ENCODE assay signal across 1 cellular context in genomic region chr7:50628469-50629084, GRCh38.
A peak's percentile ranks its signal among the peaks of the same experiment; 100 is the strongest.
TF ChIP-seq lines count a peak whose summit lies in the region.

No MANE protein-coding gene starts in this region.

TF ChIP-seq in HepG2, 621 proteins besides CTCF, POLR2A, EP300 and RAD21 (continued from another document):
- TF ChIP-seq PATZ1 (CRISPR knock-in tag; IDR thresholded peaks at IDR 0.05) (0 out of 2 replicates have a peak, but pooled peaks have one; percentile 29), MAFF (IDR thresholded peaks at IDR 0.05; ENCODE audit: low read depth, low read length) (peak; percentile 40; the same call in 1 of the 2 replicates), YEATS4 (CRISPR knock-in tag; IDR thresholded peaks at IDR 0.05; ENCODE audit: borderline replicate concordance) (0 out of 2 replicates have a peak, but pooled peaks have one; percentile 14), SMC3 (IDR thresholded peaks at IDR 0.05; ENCODE audit: low read length) (peak; percentile 26; the same call in 1 of the 2 replicates), ZUFSP (CRISPR knock-in tag; IDR thresholded peaks at IDR 0.05; ENCODE audit: borderline replicate concordance) (no peak), CHD2 (IDR thresholded peaks at IDR 0.05; ENCODE audit: low read depth, low read length) (no peak), STAG1 (CRISPR knock-in tag; IDR thresholded peaks at IDR 0.05) (peak; percentile 57), TFE3 (CRISPR knock-in tag; IDR thresholded peaks at IDR 0.05) (no peak), CREB3 (CRISPR knock-in tag; IDR thresholded peaks at IDR 0.05) (no peak), MAFK (conservative IDR thresholded peaks at IDR 0.05 in 1 of 2, IDR thresholded peaks at IDR 0.05 in 1 of 2; ENCODE audit: low read length in 2 of 2) (peak; percentile 51 to 71)
